In genomic region chr10:77711683-77712049, GRCh38 we compare ENCODE assay signal across 11 cellular contexts.
DNase-seq lines count a peak whose midpoint lies in the region; ATAC-seq, FAIRE-seq and TF ChIP-seq lines count a peak whose summit lies in the region.
"Had no signal": no experiment of that assay in that cellular context is flagged by ENCODE, and none has a peak within 500 bp of the region (broad histone marks: within the 10 kb centered on the region; RNA-seq: fewer than 3 reads in every experiment).

No MANE protein-coding gene starts in this region.

- H3K27ac ChIP-seq in CD8-positive, alpha-beta memory T cell (ENCODE audit: low read depth, low read length): no peak overlapping the region
- no peak overlapping the region for H3K27ac ChIP-seq in HCT116 (ENCODE audit: low read depth, low read length)
- H3K27ac ChIP-seq: esophagus squamous epithelium had no signal

- H3K4me3 Mint-ChIP-seq in CD8-positive, alpha-beta memory T cell: peak overlapping the region in 4 of 7 donors; percentile 15 to 79 (median 64)

- POLR2A ChIA-PET in CD8-positive, alpha-beta memory T cell (lab: Charles Lee): no interaction called here
- POLR2A ChIA-PET in HCT116 (lab: Charles Lee): no interaction called here

- peak overlapping the region; percentile 51 for H3K4me2 ChIP-seq in HCT116 (ENCODE audit: low read length)

- CTCF ChIA-PET in CD8-positive, alpha-beta memory T cell (lab: Charles Lee): interaction anchor here (0.7 to 4.7 kb wide), 14 partner anchors 8 to 551 kb away, joined by 3 to 20 read pairs (median 4); no protein-coding TSS in a partner anchor
- CTCF ChIA-PET in HCT116 (lab: Charles Lee): interaction anchor here (0.6 to 7.8 kb wide), 25 partner anchors 8 to 547 kb away, joined by 3 to 50 read pairs (median 5); no protein-coding TSS in a partner anchor

- no peaks in the 10 kb centered on the region for H3K9me2 ChIP-seq in HCT116 (ENCODE audit: insufficient read depth)

- H2AFZ ChIP-seq in HCT116 (ENCODE audit: low read depth, low read length, poor library complexity, severe bottlenecking): no peak overlapping the region

- no peak overlapping the region for H3K4me3 ChIP-seq in CD8-positive, alpha-beta memory T cell (ENCODE audit: low read length)
- no peak overlapping the region for H3K4me3 ChIP-seq in HCT116 (replicated peaks in 1 of 2; ENCODE audit: low read depth in 1 of 2, low read length in 2 of 2)

- RAD21 ChIA-PET in HCT116 (lab: Charles Lee; ENCODE audit: low non-redundant PET in 1 of 2, low total read pairs in 2 of 2, uncharacterized antibody in 2 of 2, unreplicated experiment in 2 of 2): interaction anchor here (0.8 to 1.1 kb wide), 3 partner anchors 181 to 546 kb away, joined by 3 read pairs; no protein-coding TSS in a partner anchor

- no peak for FAIRE-seq in frontal cortex (lab: Jason Lieb, UNC)

- no peak overlapping the region for H3K9ac ChIP-seq in HCT116 (ENCODE audit: low read length)

- 0 out of 6 replicates have a peak, but pooled peaks of 1 of the 3 experiments have one; percentile 2 for TF ChIP-seq CTCF in HCT116 (IDR thresholded peaks at IDR 0.05 in 2 of 3, conservative IDR thresholded peaks at IDR 0.05 in 1 of 3; ENCODE audit: borderline replicate concordance in 1 of 3, insufficient read depth in 1 of 3, low read depth in 2 of 3, low read length in 2 of 3)

- no peak for TF ChIP-seq RAD21 in HCT116 (IDR thresholded peaks at IDR 0.05; ENCODE audit: low read depth)

- TF ChIP-seq POLR2A in HCT116 (IDR thresholded peaks at IDR 0.05; ENCODE audit: borderline replicate concordance, extremely low read depth, insufficient read depth, insufficient read length): no peak

- peak overlapping the region in 1 of 8 donors; percentile 53 for H3K27ac Mint-ChIP-seq in CD8-positive, alpha-beta memory T cell
- H3K27ac Mint-ChIP-seq: activated naive CD4-positive, alpha-beta T cell treated with anti-CD3 and anti-CD28 coated beads, Interleukin-2, amount 50 U/mL, for 24 hours had no signal

- BruUV-seq in HCT116 (replicated peaks; lab: Mats Ljungman, UMichigan): no TSS peak

- no peaks in the 10 kb centered on the region for H3K9me3 Mint-ChIP-seq in CD8-positive, alpha-beta memory T cell
- H3K9me3 Mint-ChIP-seq: activated naive CD4-positive, alpha-beta T cell treated with anti-CD3 and anti-CD28 coated beads, Interleukin-2, amount 50 U/mL, for 24 hours had no signal

- no peaks in the 10 kb centered on the region for H3K27me3 ChIP-seq in CD8-positive, alpha-beta memory T cell (ENCODE audit: insufficient read depth, low read length, poor library complexity, severe bottlenecking)
- peaks cover 10% of the 10 kb centered on the region; the same call in 1 of the 2 replicates for H3K27me3 ChIP-seq in HCT116 (ENCODE audit: insufficient read depth, low read length)

- H3K79me2 ChIP-seq in HCT116 (ENCODE audit: insufficient read depth, low read length): no peaks in the 10 kb centered on the region

- no peaks in the 10 kb centered on the region for H3K36me3 ChIP-seq in CD8-positive, alpha-beta memory T cell (ENCODE audit: insufficient read depth, low read length)
- no peaks in the 10 kb centered on the region for H3K36me3 ChIP-seq in HCT116 (ENCODE audit: control insufficient read depth in 1 of 2, insufficient read depth in 2 of 2, low read length in 2 of 2)
- H3K36me3 ChIP-seq: esophagus squamous epithelium had no signal

- intact Hi-C loops in HCT116 (cut with micrococcal nuclease): loop anchor here (1.0 to 5.0 kb wide), 2 partner anchors 459 to 537 kb away; no protein-coding TSS in a partner anchor
- intact Hi-C loops in posterior cingulate gyrus (cut with DNase I): loop anchor here (2.0 kb wide), 1 partner anchor 537 kb away; no protein-coding TSS in a partner anchor

- H3K4me1 ChIP-seq in CD8-positive, alpha-beta memory T cell (ENCODE audit: insufficient read depth, low read length): peaks cover 4% of the 10 kb centered on the region
- H3K4me1 ChIP-seq in HCT116 (ENCODE audit: control insufficient read depth in 1 of 2, insufficient read depth in 2 of 2, low read length in 2 of 2): peaks cover 0 to 7% of the 10 kb centered on the region in 2 experiments; a peak in 1 of 4 replicates

- no peaks in the 10 kb centered on the region for H3K36me3 Mint-ChIP-seq in CD8-positive, alpha-beta memory T cell
- H3K36me3 Mint-ChIP-seq: activated naive CD4-positive, alpha-beta T cell treated with anti-CD3 and anti-CD28 coated beads, Interleukin-2, amount 50 U/mL, for 24 hours had no signal

- no peak for DNase-seq in CD8-positive, alpha-beta memory T cell
- DNase-seq in HCT116 (ENCODE audit: low read depth, low spot score) (no peak), mesenteric fat pad (ENCODE audit: low spot score) (peak; percentile 51), SHP77 (lab: John Stamatoyannopoulos, UW) (no peak), frontal cortex (ENCODE audit: low spot score in 2 of 2) (no peak), HuH-7.5 (ENCODE audit: low spot score) (no peak), posterior cingulate gyrus (no peak)
- DNase-seq: DMS79, esophagus squamous epithelium had no signal

- H3K27me3 Mint-ChIP-seq in CD8-positive, alpha-beta memory T cell: peaks cover 13 to 24% of the 10 kb centered on the region in 2 donors

- H4K20me1 ChIP-seq in HCT116 (ENCODE audit: insufficient read depth): no peaks in the 10 kb centered on the region

- H3K9me3 ChIP-seq in CD8-positive, alpha-beta memory T cell (ENCODE audit: low read length): no peaks in the 10 kb centered on the region
- no peaks in the 10 kb centered on the region for H3K9me3 ChIP-seq in HCT116 (ENCODE audit: control insufficient read depth in 1 of 2, insufficient read depth in 1 of 2, low read depth in 1 of 2, low read length in 2 of 2)
- H3K9me3 ChIP-seq: esophagus squamous epithelium had no signal

- peaks cover 8 to 12% (median 11%) of the 10 kb centered on the region in 3 donors for H3K4me1 Mint-ChIP-seq in CD8-positive, alpha-beta memory T cell

- ATAC-seq in HCT116 (peak; percentile 26), SK-N-SH treated with all-trans-retinoic acid at 6 μM for 48 hours (peak; percentile 33)

TF ChIP-seq in HCT116, 20 proteins besides CTCF, POLR2A, EP300 and RAD21 (continues in another document):
- TF ChIP-seq POLR2AphosphoS5 (IDR thresholded peaks at IDR 0.05; ENCODE audit: low read depth, low read length) (no peak), MAX (IDR thresholded peaks at IDR 0.05) (no peak), EGR1 (IDR thresholded peaks at IDR 0.05; ENCODE audit: low read depth) (no peak), SRF (IDR thresholded peaks at IDR 0.05; ENCODE audit: low read depth) (no peak), EZH2 (IDR thresholded peaks at IDR 0.05) (no peak), ELF1 (IDR thresholded peaks at IDR 0.05; ENCODE audit: borderline replicate concordance, low read depth) (no peak)

TF ChIP-seq in SK-N-SH treated with all-trans-retinoic acid at 6 μM for 48 hours, 23 proteins besides CTCF, POLR2A, EP300 and RAD21 (continues in another document):
- TF ChIP-seq, protein P1, sequence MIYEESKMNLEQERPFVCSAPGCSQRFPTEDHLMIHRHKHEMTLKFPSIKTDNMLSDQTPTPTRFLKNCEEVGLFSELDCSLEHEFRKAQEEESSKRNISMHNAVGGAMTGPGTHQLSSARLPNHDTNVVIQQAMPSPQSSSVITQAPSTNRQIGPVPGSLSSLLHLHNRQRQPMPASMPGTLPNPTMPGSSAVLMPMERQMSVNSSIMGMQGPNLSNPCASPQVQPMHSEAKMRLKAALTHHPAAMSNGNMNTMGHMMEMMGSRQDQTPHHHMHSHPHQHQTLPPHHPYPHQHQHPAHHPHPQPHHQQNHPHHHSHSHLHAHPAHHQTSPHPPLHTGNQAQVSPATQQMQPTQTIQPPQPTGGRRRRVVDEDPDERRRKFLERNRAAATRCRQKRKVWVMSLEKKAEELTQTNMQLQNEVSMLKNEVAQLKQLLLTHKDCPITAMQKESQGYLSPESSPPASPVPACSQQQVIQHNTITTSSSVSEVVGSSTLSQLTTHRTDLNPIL (CRISPR knock-in tag; IDR thresholded peaks at IDR 0.05; ENCODE audit: low read depth): no peak
- no peak for TF ChIP-seq CSRNP3 (CRISPR knock-in tag; IDR thresholded peaks at IDR 0.05)
- TF ChIP-seq, protein P2, sequence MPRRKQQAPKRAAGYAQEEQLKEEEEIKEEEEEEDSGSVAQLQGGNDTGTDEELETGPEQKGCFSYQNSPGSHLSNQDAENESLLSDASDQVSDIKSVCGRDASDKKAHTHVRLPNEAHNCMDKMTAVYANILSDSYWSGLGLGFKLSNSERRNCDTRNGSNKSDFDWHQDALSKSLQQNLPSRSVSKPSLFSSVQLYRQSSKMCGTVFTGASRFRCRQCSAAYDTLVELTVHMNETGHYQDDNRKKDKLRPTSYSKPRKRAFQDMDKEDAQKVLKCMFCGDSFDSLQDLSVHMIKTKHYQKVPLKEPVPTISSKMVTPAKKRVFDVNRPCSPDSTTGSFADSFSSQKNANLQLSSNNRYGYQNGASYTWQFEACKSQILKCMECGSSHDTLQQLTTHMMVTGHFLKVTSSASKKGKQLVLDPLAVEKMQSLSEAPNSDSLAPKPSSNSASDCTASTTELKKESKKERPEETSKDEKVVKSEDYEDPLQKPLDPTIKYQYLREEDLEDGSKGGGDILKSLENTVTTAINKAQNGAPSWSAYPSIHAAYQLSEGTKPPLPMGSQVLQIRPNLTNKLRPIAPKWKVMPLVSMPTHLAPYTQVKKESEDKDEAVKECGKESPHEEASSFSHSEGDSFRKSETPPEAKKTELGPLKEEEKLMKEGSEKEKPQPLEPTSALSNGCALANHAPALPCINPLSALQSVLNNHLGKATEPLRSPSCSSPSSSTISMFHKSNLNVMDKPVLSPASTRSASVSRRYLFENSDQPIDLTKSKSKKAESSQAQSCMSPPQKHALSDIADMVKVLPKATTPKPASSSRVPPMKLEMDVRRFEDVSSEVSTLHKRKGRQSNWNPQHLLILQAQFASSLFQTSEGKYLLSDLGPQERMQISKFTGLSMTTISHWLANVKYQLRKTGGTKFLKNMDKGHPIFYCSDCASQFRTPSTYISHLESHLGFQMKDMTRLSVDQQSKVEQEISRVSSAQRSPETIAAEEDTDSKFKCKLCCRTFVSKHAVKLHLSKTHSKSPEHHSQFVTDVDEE (CRISPR knock-in tag; IDR thresholded peaks at IDR 0.05): no peak
- TF ChIP-seq SNAI2 (CRISPR knock-in tag; IDR thresholded peaks at IDR 0.05): no peak
- TF ChIP-seq TOX (CRISPR knock-in tag; IDR thresholded peaks at IDR 0.05; ENCODE audit: borderline replicate concordance): no peak
- TF ChIP-seq CSDC2 (CRISPR knock-in tag; IDR thresholded peaks at IDR 0.05): no peak
- no peak for TF ChIP-seq ESRRG (CRISPR knock-in tag; IDR thresholded peaks at IDR 0.05)
